ENCODE assay signal across 13 cellular contexts in the genomic region with DNA sequence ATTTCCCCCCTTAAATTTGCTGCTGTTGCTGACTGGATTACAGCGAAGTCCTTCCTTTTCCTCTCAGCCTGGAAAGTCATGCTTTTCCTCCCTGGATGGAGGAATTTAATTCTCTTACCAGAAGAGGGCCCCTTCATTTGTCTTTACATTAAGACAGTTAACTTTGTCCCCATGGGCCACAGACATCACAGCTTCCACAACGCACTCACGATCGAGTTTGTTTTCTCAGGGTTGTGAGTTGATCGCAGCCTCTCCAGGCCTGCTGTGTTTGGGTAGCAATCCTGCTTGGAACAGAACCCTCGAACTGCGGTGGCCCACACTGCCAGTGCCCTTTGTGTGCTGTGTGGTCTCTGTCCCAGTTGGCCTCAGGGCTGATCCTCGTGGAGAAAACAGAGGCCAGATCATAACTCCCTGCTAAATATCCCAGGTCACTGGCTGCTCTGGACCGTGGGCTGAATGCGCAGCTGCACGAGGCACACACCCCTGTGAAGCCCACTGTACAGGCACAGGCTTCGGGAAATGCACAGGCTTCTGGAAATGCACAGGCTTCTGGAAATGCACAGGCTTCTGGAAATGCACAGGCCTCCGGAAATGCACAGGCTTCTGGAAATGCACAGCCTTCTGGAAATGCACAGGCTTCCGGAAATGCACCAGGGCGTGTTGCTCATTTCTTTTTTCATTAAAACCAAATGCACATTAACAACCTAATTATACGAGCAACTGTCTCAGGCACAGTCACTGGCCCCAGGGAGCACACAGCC. TPM values are rescaled to one million over a fixed set of nuclear protein-coding genes. Genes with fewer than 3 reads are reported as not detected.
DNase-seq lines count a peak whose midpoint lies in the region; ATAC-seq and TF ChIP-seq lines count a peak whose summit lies in the region.
"Had no signal": no experiment of that assay in that cellular context is flagged by ENCODE, and none has a peak within 500 bp of the region (broad histone marks: within the 10 kb centered on the region; RNA-seq: fewer than 3 reads in every experiment).

No MANE protein-coding gene starts in this region.

- no peak overlapping the region for H3K14ac ChIP-seq in H9 (ENCODE audit: insufficient read depth, low read length)

- H3K27ac ChIP-seq in BLaER1 treated with 17β-estradiol and CSF1 and Interleukin-3, amounts not matched to agents 10 nM and 100 nM, result peak overlapping the region in 10 of 11 experiments; percentile 35 to 99 (median 97); a peak in 20 of 22 replicates
- no peak overlapping the region for H3K27ac ChIP-seq in H9 (ENCODE audit: insufficient read length, low read depth, low read length)
- H3K27ac ChIP-seq in naive thymus-derived CD4-positive, alpha-beta T cell (ENCODE audit: low read depth, low read length), result no peak overlapping the region
- H3K27ac ChIP-seq in thyroid gland, result no peak overlapping the region
- H3K27ac ChIP-seq: PC-9 had no signal

- peak overlapping the region in 1 of 10 experiments; percentile 98; a peak in 1 of 20 replicates for H3K4me3 ChIP-seq in BLaER1 treated with 17β-estradiol and CSF1 and Interleukin-3, amounts not matched to agents 10 nM and 100 nM
- no peak overlapping the region for H3K4me3 ChIP-seq in adipocyte (ENCODE audit: low read length)
- H3K4me3 ChIP-seq in naive thymus-derived CD4-positive, alpha-beta T cell (ENCODE audit: low read length), result no peak overlapping the region
- H3K4me3 ChIP-seq in thyroid gland (replicated peaks in 1 of 3), result no peak overlapping the region
- H3K4me3 ChIP-seq: PC-9 had no signal

- peaks cover 20 to 23% (median 21%) of the 10 kb centered on the region in 11 experiments for H4K20me1 ChIP-seq in BLaER1 treated with 17β-estradiol and CSF1 and Interleukin-3, amounts not matched to agents 10 nM and 100 nM
- H4K20me1 ChIP-seq in H9 (ENCODE audit: control insufficient read depth, insufficient read depth, insufficient read length), result no peaks in the 10 kb centered on the region

- H3K4me3 Mint-ChIP-seq in H9 (peak overlapping the region in 1 of 2 experiments; percentile 67; a peak in 4 of 5 replicates), endothelial cell (ENCODE audit: unreplicated experiment) (no peak overlapping the region)
- peak overlapping the region in 8 of 10 donors; percentile 31 to 76 (median 46) for H3K4me3 Mint-ChIP-seq in naive thymus-derived CD4-positive, alpha-beta T cell

- no peaks in the 10 kb centered on the region for H3K9me3 ChIP-seq in BLaER1 treated with 17β-estradiol and CSF1 and Interleukin-3, amounts not matched to agents 10 nM and 100 nM (replicated peaks in 1 of 11)
- H3K9me3 ChIP-seq in H9 (ENCODE audit: control insufficient read depth, low read depth, low read length) (no peaks in the 10 kb centered on the region), adipocyte (ENCODE audit: control insufficient read depth, low read length) (no peaks in the 10 kb centered on the region), thyroid gland (no peaks in the 10 kb centered on the region)
- no peaks in the 10 kb centered on the region for H3K9me3 ChIP-seq in naive thymus-derived CD4-positive, alpha-beta T cell (ENCODE audit: control insufficient read depth in 2 of 3, low read length in 3 of 3)

- peak overlapping the region; percentile 53 for H2AFZ ChIP-seq in H9 (ENCODE audit: low read length)
- H2AFZ ChIP-seq: PC-9 had no signal

- H3K27ac Mint-ChIP-seq in H9 (peak overlapping the region in 2 of 3 experiments; percentile 26 to 84; a peak in 3 of 7 replicates), endothelial cell (ENCODE audit: unreplicated experiment) (no peak overlapping the region)
- peak overlapping the region in 3 of 9 donors; percentile 41 to 76 (median 68) for H3K27ac Mint-ChIP-seq in naive thymus-derived CD4-positive, alpha-beta T cell

- H3K4ac ChIP-seq in H9 (ENCODE audit: low read depth, low read length), result no peak overlapping the region

- H3K9me3 Mint-ChIP-seq in H9, result no peaks in the 10 kb centered on the region
- peaks cover 0 to 1% (median 0%) of the 10 kb centered on the region in 11 donors for H3K9me3 Mint-ChIP-seq in naive thymus-derived CD4-positive, alpha-beta T cell
- no peaks in the 10 kb centered on the region for H3K9me3 Mint-ChIP-seq in endothelial cell (ENCODE audit: unreplicated experiment)

- H2BK120ac ChIP-seq in H9 (ENCODE audit: low read depth, low read length, poor library complexity, severe bottlenecking), result no peak overlapping the region

- H2AK5ac ChIP-seq in H9 (ENCODE audit: insufficient read length, low read length), result no peak overlapping the region

- H3K56ac ChIP-seq in H9 (ENCODE audit: insufficient read length, low read depth, low read length), result no peak overlapping the region

- peaks cover 6% of the 10 kb centered on the region for H3K23me2 ChIP-seq in H9 (ENCODE audit: insufficient read length, low read depth, low read length, poor library complexity, severe bottlenecking)

- H3K27me3 ChIP-seq in BLaER1 treated with 17β-estradiol and CSF1 and Interleukin-3, amounts not matched to agents 10 nM and 100 nM, result no peaks in the 10 kb centered on the region
- H3K27me3 ChIP-seq in H9 (ENCODE audit: insufficient read depth, low read length) (no peaks in the 10 kb centered on the region), adipocyte (replicated peaks; ENCODE audit: control insufficient read depth, insufficient read depth, low read length) (peaks cover 16% of the 10 kb centered on the region), thyroid gland (no peaks in the 10 kb centered on the region)
- no peaks in the 10 kb centered on the region for H3K27me3 ChIP-seq in naive thymus-derived CD4-positive, alpha-beta T cell (ENCODE audit: control insufficient read depth in 2 of 2, insufficient read depth in 2 of 2, low read length in 2 of 2)

- no peak for ATAC-seq in naive thymus-derived CD4-positive, alpha-beta T cell
- ATAC-seq in GM18873 (IDR thresholded peaks at IDR 0.05; ENCODE audit: low FRiP score, unreplicated experiment), result no peak
- ATAC-seq: stimulated activated naive CD8-positive, alpha-beta T cell treated with anti-CD3 and anti-CD28 coated beads, Interleukin-15, Interleukin-2, amounts not matched to agents 100 U/mL and 50 U/mL, for 24 hours had no signal

- no peak overlapping the region for H4K91ac ChIP-seq in H9 (ENCODE audit: insufficient read length, low read depth, low read length)

- peaks cover 0 to 3% (median 0%) of the 10 kb centered on the region in 3 experiments; a peak in 2 of 7 replicates for H3K36me3 Mint-ChIP-seq in H9 (ENCODE audit: insufficient read depth in 1 of 3, low read depth in 3 of 3)
- H3K36me3 Mint-ChIP-seq in naive thymus-derived CD4-positive, alpha-beta T cell, result peaks cover 0 to 10% (median 0%) of the 10 kb centered on the region in 5 donors
- no peaks in the 10 kb centered on the region for H3K36me3 Mint-ChIP-seq in endothelial cell (ENCODE audit: low read depth, unreplicated experiment)

- POLR2A ChIA-PET in naive thymus-derived CD4-positive, alpha-beta T cell (lab: Charles Lee), result no interaction called here

- H3K79me1 ChIP-seq in H9 (ENCODE audit: insufficient read depth, low read depth, low read length, poor library complexity, severe bottlenecking), result no peaks in the 10 kb centered on the region

- no peak for DNase-seq in H9
- peak; percentile 8 for DNase-seq in adipocyte (ENCODE audit: low read depth)
- no peak for DNase-seq in naive thymus-derived CD4-positive, alpha-beta T cell
- DNase-seq in endothelial cell (ENCODE audit: low spot score), result no peak
- DNase-seq in thyroid gland, result no peak
- DNase-seq in KG1 (lab: John Stamatoyannopoulos, UW), result no peak
- DNase-seq: activated naive CD4-positive, alpha-beta T cell; hypothalamus; NCI-H1930; PC-9; stimulated activated naive CD8-positive, alpha-beta T cell treated with anti-CD3 and anti-CD28 coated beads, Interleukin-15, Interleukin-2, amounts not matched to agents 100 U/mL and 50 U/mL, for 24 hours had no signal

- TF ChIP-seq CTCF in H9 (conservative IDR thresholded peaks at IDR 0.05) (peak; percentile 35; the same call in 2 of the 3 replicates), endothelial cell (IDR thresholded peaks at IDR 0.05; ENCODE audit: unreplicated experiment) (no peak), thyroid gland (IDR thresholded peaks at IDR 0.05) (no peak)

- no peak for TF ChIP-seq POLR2A in thyroid gland (IDR thresholded peaks at IDR 0.05)

- no peak overlapping the region for H2BK20ac ChIP-seq in H9 (ENCODE audit: low read depth, low read length, poor library complexity, severe bottlenecking)

- H3K4me1 ChIP-seq in BLaER1 treated with 17β-estradiol and CSF1 and Interleukin-3, amounts not matched to agents 10 nM and 100 nM, result peaks cover 47 to 68% (median 63%) of the 10 kb centered on the region in 10 experiments
- H3K4me1 ChIP-seq in H9 (ENCODE audit: insufficient read depth, low read length), result no peaks in the 10 kb centered on the region; the same call in 1 of the 2 replicates
- peaks cover 28% of the 10 kb centered on the region for H3K4me1 ChIP-seq in adipocyte (ENCODE audit: control insufficient read depth, insufficient read depth, low read length)
- H3K4me1 ChIP-seq in naive thymus-derived CD4-positive, alpha-beta T cell (ENCODE audit: control insufficient read depth in 2 of 2, insufficient read depth in 2 of 2, low read length in 2 of 2), result peaks cover 8 to 14% of the 10 kb centered on the region in 2 donors
- H3K4me1 ChIP-seq in thyroid gland, result peaks cover 16 to 18% of the 10 kb centered on the region in 2 donors

- CTCF ChIA-PET in naive thymus-derived CD4-positive, alpha-beta T cell (lab: Charles Lee), result no interaction called here

- WGBS in H9 (ENCODE audit: extremely low coverage, insufficient read length, low lambda C conversion rate), result no CpG with 5 or more reads among the region's 16 CpGs
- 45 to 49% methylated on average over 15 to 16 of the region's 16 CpGs for WGBS in thyroid gland, 2 donors

- no peak overlapping the region for H3T11ph ChIP-seq in H9 (ENCODE audit: low read length)

- peaks cover 0 to 20% (median 5%) of the 10 kb centered on the region in 11 experiments; a peak in 8 of 22 replicates for H3K36me3 ChIP-seq in BLaER1 treated with 17β-estradiol and CSF1 and Interleukin-3, amounts not matched to agents 10 nM and 100 nM
- no peaks in the 10 kb centered on the region for H3K36me3 ChIP-seq in adipocyte (ENCODE audit: control insufficient read depth, insufficient read depth, low read length, severe bottlenecking)
- no peaks in the 10 kb centered on the region for H3K36me3 ChIP-seq in naive thymus-derived CD4-positive, alpha-beta T cell (ENCODE audit: control insufficient read depth in 2 of 3, insufficient read depth in 3 of 3, low read length in 3 of 3)
- no peaks in the 10 kb centered on the region for H3K36me3 ChIP-seq in thyroid gland

- no peak overlapping the region for H4K5ac ChIP-seq in H9 (ENCODE audit: insufficient read length, low read depth, low read length)

- H3K4me2 ChIP-seq in BLaER1 treated with 17β-estradiol and CSF1 and Interleukin-3, amounts not matched to agents 10 nM and 100 nM, result peak overlapping the region; percentile 66 to 97 (median 91)
- H3K4me2 ChIP-seq in H9 (ENCODE audit: insufficient read depth, insufficient read length, low read length), result no peak overlapping the region
- H3K4me2 ChIP-seq: PC-9 had no signal

- intact Hi-C loops in naive thymus-derived CD4-positive, alpha-beta T cell (cut with micrococcal nuclease), result loop anchor here (5.0 to 10.0 kb wide), 6 partner anchors 122 to 1392 kb away; partner anchors contain the start of genes CPSF3 (in 1 of the 2), ITGB1BP1 (in 1 of the 2), KLF11 (in 1 of the 2) and NOL10 (in 1 of the 2)
- intact Hi-C loops in thyroid gland (cut with DNase I), result no loop called here

- H4K8ac ChIP-seq in H9 (replicated peaks; ENCODE audit: insufficient read length, low read depth, low read length), result no peak overlapping the region

- no peak overlapping the region for H2BK5ac ChIP-seq in H9 (ENCODE audit: insufficient read length, low read length)

- peaks cover 5% of the 10 kb centered on the region for H3K27me3 Mint-ChIP-seq in H9 (ENCODE audit: low read depth)
- H3K27me3 Mint-ChIP-seq in naive thymus-derived CD4-positive, alpha-beta T cell, result peaks cover 0 to 31% (median 1%) of the 10 kb centered on the region in 5 donors
- peaks cover 2% of the 10 kb centered on the region for H3K27me3 Mint-ChIP-seq in endothelial cell (ENCODE audit: unreplicated experiment)

- no peak overlapping the region for H2BK12ac ChIP-seq in H9 (ENCODE audit: insufficient read length, low read depth, low read length)

- no peak overlapping the region for H2BK15ac ChIP-seq in H9 (ENCODE audit: low read depth, low read length)

- peaks cover 33% of the 10 kb centered on the region in 2 experiments for H3K4me1 Mint-ChIP-seq in H9
- H3K4me1 Mint-ChIP-seq in naive thymus-derived CD4-positive, alpha-beta T cell, result peaks cover 12 to 24% (median 23%) of the 10 kb centered on the region in 7 donors
- peaks cover 38% of the 10 kb centered on the region for H3K4me1 Mint-ChIP-seq in endothelial cell (ENCODE audit: unreplicated experiment)

- peaks cover 24% of the 10 kb centered on the region for H3K79me2 ChIP-seq in H9 (ENCODE audit: insufficient read depth, low read length)

- H3K18ac ChIP-seq in H9 (ENCODE audit: insufficient read length, low read depth, low read length), result peak overlapping the region; percentile 43

- peak overlapping the region; percentile 39 to 100 (median 59); a peak in 20 of 22 replicates for H3K9ac ChIP-seq in BLaER1 treated with 17β-estradiol and CSF1 and Interleukin-3, amounts not matched to agents 10 nM and 100 nM
- H3K9ac ChIP-seq in H9 (ENCODE audit: extremely low read depth, insufficient read length, low read length) (peak overlapping the region; percentile 21), adipocyte (ENCODE audit: low read length) (peak overlapping the region; percentile 14)

- no peak overlapping the region for H3K23ac ChIP-seq in H9 (ENCODE audit: insufficient read length, low read depth, low read length)

RNA-seq across cellular contexts. Expression of gene PDIA6, which starts 2.2 kb away (rescaled TPM):
- total RNA-seq in H9 (2021) (296 and 301 TPM in 2 replicates), endothelial cell (ENCODE audit: unreplicated experiment) (292 TPM), thyroid gland (100 to 1,000 TPM; 227 to 540 (median 414) TPM)
- total RNA-seq in naive thymus-derived CD4-positive, alpha-beta T cell, result 100 to 1,000 TPM in 1 of 5 experiments, 10 to 100 TPM in 4; 24.3 to 173 (median 46.8) TPM
- 10 to 100 TPM; 74.5 to 89.3 TPM for polyA plus RNA-seq in naive thymus-derived CD4-positive, alpha-beta T cell

Comparison
In these comparisons a context has a peak if more than half of its experiments do, and no peak if none do; other contexts are left out.
1. H3K27ac ChIP-seq: peak in BLaER1 treated with 17β-estradiol and CSF1 and Interleukin-3, amounts not matched to agents 10 nM and 100 nM (10 of 11); none in H9 (single experiment), naive thymus-derived CD4-positive, alpha-beta T cell (single experiment) and thyroid gland (0 of 3).
2. Peak in every context shown above with its lines, with median percentiles within 50 percentile points of each other: H3K9ac ChIP-seq.